Comparison of ENCODE assay signal across 1 cellular context in genomic region chr17:58587713-58588117, GRCh38.
TF ChIP-seq lines count a peak whose summit lies in the region.

No MANE protein-coding gene starts in this region.

TF ChIP-seq in GM23338, 12 proteins besides CTCF, POLR2A, EP300 and RAD21 (continued from another document):
- TF ChIP-seq REST (IDR thresholded peaks at IDR 0.05; ENCODE audit: unreplicated experiment) (no peak), POLR2AphosphoS5 (IDR thresholded peaks at IDR 0.05; ENCODE audit: low read depth) (no peak), ZNF114 (CRISPR knock-in tag; IDR thresholded peaks at IDR 0.05) (no peak)
